ENCODE assay signal across 8 cellular contexts in the genomic region with DNA sequence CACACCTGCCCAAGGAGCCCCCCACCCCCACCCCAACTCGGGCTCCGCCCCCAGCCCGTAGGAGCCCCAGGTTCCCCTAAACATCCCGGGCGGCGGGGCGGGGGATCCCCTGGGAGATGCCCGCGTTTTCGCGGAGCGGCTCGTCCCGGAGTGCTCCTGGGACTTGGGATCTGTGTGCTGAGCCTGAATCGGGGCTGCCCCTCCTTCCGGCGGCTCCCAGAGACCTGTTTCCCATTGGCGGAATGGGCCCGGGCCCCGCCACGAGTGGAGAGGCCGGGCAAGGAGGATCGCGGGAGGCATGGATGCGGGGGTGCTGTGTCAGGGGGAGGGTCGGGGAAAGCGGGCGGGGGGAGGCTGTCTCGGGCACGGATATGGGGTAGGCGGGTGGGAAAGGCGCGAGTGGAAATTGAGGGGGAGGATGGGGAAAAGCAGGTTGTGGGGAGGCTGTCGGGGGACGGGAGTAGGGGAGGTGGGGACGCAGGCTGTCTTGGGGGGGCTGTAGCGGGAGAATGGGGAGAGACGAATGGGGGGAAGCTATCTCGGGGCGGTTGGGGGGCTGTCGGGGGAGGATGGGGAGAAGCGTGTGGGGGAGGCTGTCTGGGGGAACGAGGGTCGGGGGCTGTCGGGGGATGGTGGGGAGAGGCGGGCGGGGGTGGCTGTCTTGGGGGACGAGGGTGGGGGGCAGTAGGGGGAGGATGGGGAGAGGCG. TPM values are rescaled to one million over a fixed set of nuclear protein-coding genes. Genes with fewer than 3 reads are reported as not detected.
A peak's percentile ranks its signal among the peaks of the same experiment; 100 is the strongest.
DNase-seq lines count a peak whose midpoint lies in the region; ATAC-seq and TF ChIP-seq lines count a peak whose summit lies in the region.

No MANE protein-coding gene starts in this region.

- POLR2A ChIA-PET in OCI-LY7 (lab: Charles Lee): interaction anchor here (0.7 kb wide), 1 partner anchor 153 kb away, joined by 3 read pairs; no protein-coding TSS in a partner anchor

- H3K36me3 ChIP-seq in parathyroid adenoma (ENCODE audit: control insufficient read depth, insufficient read depth, low read length) (no peaks in the 10 kb centered on the region), OCI-LY7 (ENCODE audit: insufficient read depth, low read length) (peaks cover 15% of the 10 kb centered on the region; the same call in 1 of the 2 replicates)

- DNase-seq in DMS153 (lab: John Stamatoyannopoulos, UW) (peak; percentile 4), NCI-H1105 (lab: John Stamatoyannopoulos, UW) (peak; percentile 14), epithelial cell of esophagus (ENCODE audit: low read depth) (no peak), UCSD-AML1 (lab: John Stamatoyannopoulos, UW; ENCODE audit: unreplicated experiment) (no peak), OCI-LY7 (ENCODE audit: low spot score) (no peak)
- DNase-seq in activated CD4-positive, CD25-positive, alpha-beta regulatory T cell (lab: John Stamatoyannopoulos, UW): no peak

- H3K27me3 ChIP-seq in parathyroid adenoma (ENCODE audit: control insufficient read depth, insufficient read depth, low read length): no peaks in the 10 kb centered on the region

- no peak overlapping the region for H3K9ac ChIP-seq in parathyroid adenoma

- TF ChIP-seq CTCF in epithelial cell of esophagus (IDR thresholded peaks at IDR 0.05; ENCODE audit: insufficient read depth, low read depth, low read length, missing control alignments) (no peak), parathyroid adenoma (IDR thresholded peaks at IDR 0.05) (no peak), OCI-LY7 (conservative IDR thresholded peaks at IDR 0.05; ENCODE audit: low read length) (no peak)

- H3K9me3 ChIP-seq in parathyroid adenoma (ENCODE audit: control insufficient read depth, low read length) (no peaks in the 10 kb centered on the region), OCI-LY7 (ENCODE audit: low read length) (no peaks in the 10 kb centered on the region)

- intact Hi-C loops in OCI-LY7 (cut with micrococcal nuclease; ENCODE audit: unreplicated experiment): no loop called here

- no peaks in the 10 kb centered on the region for H3K4me1 ChIP-seq in parathyroid adenoma
- peaks cover 6% of the 10 kb centered on the region for H3K4me1 ChIP-seq in OCI-LY7 (ENCODE audit: insufficient read depth, low read length, poor library complexity, severe bottlenecking)

- H2AFZ ChIP-seq in parathyroid adenoma: peak overlapping the region; percentile 64
- H2AFZ ChIP-seq in OCI-LY7 (ENCODE audit: low read length): no peak overlapping the region

- H3K9me2 ChIP-seq in OCI-LY7 (ENCODE audit: insufficient read depth, low read length): no peaks in the 10 kb centered on the region

- no peaks in the 10 kb centered on the region for H3K79me2 ChIP-seq in parathyroid adenoma
- H3K79me2 ChIP-seq in OCI-LY7 (ENCODE audit: insufficient read depth, low read depth, low read length): no peaks in the 10 kb centered on the region

- no peak for ATAC-seq in HG02973 (IDR thresholded peaks at IDR 0.05; ENCODE audit: unreplicated experiment)

- no TSS peak for BruUV-seq in OCI-LY7 (replicated peaks; lab: Mats Ljungman, UMichigan)

- H3K4me3 ChIP-seq in epithelial cell of esophagus (ENCODE audit: low read length): peak overlapping the region; percentile 20
- H3K4me3 ChIP-seq in parathyroid adenoma (ENCODE audit: low read depth, low read length): no peak overlapping the region
- no peak overlapping the region for H3K4me3 ChIP-seq in OCI-LY7 (ENCODE audit: low read depth, low read length, poor library complexity, severe bottlenecking)

- CTCF ChIA-PET in OCI-LY7 (lab: Charles Lee; ENCODE audit: unreplicated experiment): no interaction called here

- no peak overlapping the region for H3K27ac ChIP-seq in parathyroid adenoma
- H3K27ac ChIP-seq in OCI-LY7 (ENCODE audit: low read depth, low read length, poor library complexity, severe bottlenecking): no peak overlapping the region

- H4K20me1 ChIP-seq in OCI-LY7 (ENCODE audit: insufficient read depth, low read length): no peaks in the 10 kb centered on the region

- H3K4me2 ChIP-seq in parathyroid adenoma (ENCODE audit: low read length) (no peak overlapping the region), OCI-LY7 (ENCODE audit: low read length) (no peak overlapping the region)

RNA-seq across cellular contexts. Expression of gene BHLHA15, which starts 0.6 kb away (rescaled TPM):
- total RNA-seq in OCI-LY7 (2014; rRNA removed; shearing (Covaris generic)): 0.69 and 1.2 TPM in 2 replicates
- 1.9 and 4.3 TPM in 2 replicates for total RNA-seq in OCI-LY7 (2022)

RNA-seq across cellular contexts. Expression of gene TECPR1, which starts 41.4 kb away (rescaled TPM):
- 17.9 and 23.2 TPM in 2 replicates for total RNA-seq in OCI-LY7 (2014; rRNA removed; shearing (Covaris generic))
- total RNA-seq in OCI-LY7 (2022): 36.4 and 38.1 TPM in 2 replicates

Comparison
In these comparisons a context has a peak if more than half of its experiments do, and no peak if none do; other contexts are left out.
1. DNase-seq: peak in DMS153 (single experiment) and NCI-H1105 (single experiment); none in epithelial cell of esophagus (single experiment), UCSD-AML1 (single experiment), OCI-LY7 (single experiment) and activated CD4-positive, CD25-positive, alpha-beta regulatory T cell (0 of 4).